ENCODE assay signal across 1 cellular context in genomic region chr5:32390819-32391591, GRCh38.
TF ChIP-seq lines count a peak whose summit lies in the region.

No MANE protein-coding gene starts in this region.

TF ChIP-seq in K562, 482 proteins besides CTCF, POLR2A, EP300 and RAD21 (continued from another document):
- TF ChIP-seq ZNF318 (IDR thresholded peaks at IDR 0.05; ENCODE audit: borderline replicate concordance in 1 of 2, low read depth in 1 of 2) = peak in 1 of 2 experiments; percentile 62; a peak in 1 of 4 replicates
- TF ChIP-seq, protein P1, sequence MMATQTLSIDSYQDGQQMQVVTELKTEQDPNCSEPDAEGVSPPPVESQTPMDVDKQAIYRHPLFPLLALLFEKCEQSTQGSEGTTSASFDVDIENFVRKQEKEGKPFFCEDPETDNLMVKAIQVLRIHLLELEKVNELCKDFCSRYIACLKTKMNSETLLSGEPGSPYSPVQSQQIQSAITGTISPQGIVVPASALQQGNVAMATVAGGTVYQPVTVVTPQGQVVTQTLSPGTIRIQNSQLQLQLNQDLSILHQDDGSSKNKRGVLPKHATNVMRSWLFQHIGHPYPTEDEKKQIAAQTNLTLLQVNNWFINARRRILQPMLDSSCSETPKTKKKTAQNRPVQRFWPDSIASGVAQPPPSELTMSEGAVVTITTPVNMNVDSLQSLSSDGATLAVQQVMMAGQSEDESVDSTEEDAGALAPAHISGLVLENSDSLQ (IDR thresholded peaks at IDR 0.05) = peak; percentile 84
- TF ChIP-seq ZFP30 (CRISPR knock-in tag; IDR thresholded peaks at IDR 0.05; ENCODE audit: borderline replicate concordance) = no peak
- no peak for TF ChIP-seq EGR1 (conservative IDR thresholded peaks at IDR 0.05)
- TF ChIP-seq, protein P2, sequence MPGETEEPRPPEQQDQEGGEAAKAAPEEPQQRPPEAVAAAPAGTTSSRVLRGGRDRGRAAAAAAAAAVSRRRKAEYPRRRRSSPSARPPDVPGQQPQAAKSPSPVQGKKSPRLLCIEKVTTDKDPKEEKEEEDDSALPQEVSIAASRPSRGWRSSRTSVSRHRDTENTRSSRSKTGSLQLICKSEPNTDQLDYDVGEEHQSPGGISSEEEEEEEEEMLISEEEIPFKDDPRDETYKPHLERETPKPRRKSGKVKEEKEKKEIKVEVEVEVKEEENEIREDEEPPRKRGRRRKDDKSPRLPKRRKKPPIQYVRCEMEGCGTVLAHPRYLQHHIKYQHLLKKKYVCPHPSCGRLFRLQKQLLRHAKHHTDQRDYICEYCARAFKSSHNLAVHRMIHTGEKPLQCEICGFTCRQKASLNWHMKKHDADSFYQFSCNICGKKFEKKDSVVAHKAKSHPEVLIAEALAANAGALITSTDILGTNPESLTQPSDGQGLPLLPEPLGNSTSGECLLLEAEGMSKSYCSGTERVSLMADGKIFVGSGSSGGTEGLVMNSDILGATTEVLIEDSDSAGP (CRISPR knock-in tag; IDR thresholded peaks at IDR 0.05) = no peak
- TF ChIP-seq GTF2E2 (tag; IDR thresholded peaks at IDR 0.05) = 0 out of 2 replicates have a peak, but pooled peaks have one; percentile 52
- TF ChIP-seq PYGO2 (tag; IDR thresholded peaks at IDR 0.05) = no peak
- TF ChIP-seq ARID4B (CRISPR knock-in tag; IDR thresholded peaks at IDR 0.05) = no peak; the same call in 1 of the 2 replicates
- TF ChIP-seq, protein P3, sequence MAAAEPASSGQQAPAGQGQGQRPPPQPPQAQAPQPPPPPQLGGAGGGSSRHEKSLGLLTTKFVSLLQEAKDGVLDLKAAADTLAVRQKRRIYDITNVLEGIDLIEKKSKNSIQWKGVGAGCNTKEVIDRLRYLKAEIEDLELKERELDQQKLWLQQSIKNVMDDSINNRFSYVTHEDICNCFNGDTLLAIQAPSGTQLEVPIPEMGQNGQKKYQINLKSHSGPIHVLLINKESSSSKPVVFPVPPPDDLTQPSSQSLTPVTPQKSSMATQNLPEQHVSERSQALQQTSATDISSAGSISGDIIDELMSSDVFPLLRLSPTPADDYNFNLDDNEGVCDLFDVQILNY (CRISPR knock-in tag; IDR thresholded peaks at IDR 0.05) = no peak
- no peak for TF ChIP-seq KAT8 (IDR thresholded peaks at IDR 0.05; ENCODE audit: low read depth)
- TF ChIP-seq PBX2 (CRISPR knock-in tag; IDR thresholded peaks at IDR 0.05; ENCODE audit: low read depth) = no peak
- peak; percentile 87 for TF ChIP-seq PBX2 (tag; conservative IDR thresholded peaks at IDR 0.05; ENCODE audit: low read depth)
- peak in 1 of 2 experiments; percentile 91; a peak in 2 of 4 replicates for TF ChIP-seq KDM1A (IDR thresholded peaks at IDR 0.05)
- no peak for TF ChIP-seq ZBED1 (IDR thresholded peaks at IDR 0.05)
- no peak for TF ChIP-seq NFATC3 (IDR thresholded peaks at IDR 0.05)
- TF ChIP-seq SMARCE1 (IDR thresholded peaks at IDR 0.05) = peak; percentile 60; the same call in 1 of the 2 replicates
- TF ChIP-seq, protein P4, sequence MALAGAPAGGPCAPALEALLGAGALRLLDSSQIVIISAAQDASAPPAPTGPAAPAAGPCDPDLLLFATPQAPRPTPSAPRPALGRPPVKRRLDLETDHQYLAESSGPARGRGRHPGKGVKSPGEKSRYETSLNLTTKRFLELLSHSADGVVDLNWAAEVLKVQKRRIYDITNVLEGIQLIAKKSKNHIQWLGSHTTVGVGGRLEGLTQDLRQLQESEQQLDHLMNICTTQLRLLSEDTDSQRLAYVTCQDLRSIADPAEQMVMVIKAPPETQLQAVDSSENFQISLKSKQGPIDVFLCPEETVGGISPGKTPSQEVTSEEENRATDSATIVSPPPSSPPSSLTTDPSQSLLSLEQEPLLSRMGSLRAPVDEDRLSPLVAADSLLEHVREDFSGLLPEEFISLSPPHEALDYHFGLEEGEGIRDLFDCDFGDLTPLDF (CRISPR knock-in tag; IDR thresholded peaks at IDR 0.05) = no peak
- peak; percentile 41; the same call in 1 of the 2 replicates for TF ChIP-seq ZNF79 (CRISPR knock-in tag; IDR thresholded peaks at IDR 0.05; ENCODE audit: low read depth)
